ENCODE assay signal across 27 cellular contexts in genomic region chr9:136762221-136762691, GRCh38. TPM values are rescaled to one million over a fixed set of nuclear protein-coding genes. Genes with fewer than 3 reads are reported as not detected.
A peak's percentile ranks its signal among the peaks of the same experiment; 100 is the strongest.
DNase-seq lines count a peak whose midpoint lies in the region; ATAC-seq and TF ChIP-seq lines count a peak whose summit lies in the region.
"Had no signal": no experiment of that assay in that cellular context is flagged by ENCODE, and none has a peak within 500 bp of the region (broad histone marks: within the 10 kb centered on the region; RNA-seq: fewer than 3 reads in every experiment).

No MANE protein-coding gene starts in this region.

- H3K36me3 ChIP-seq in RWPE2 (ENCODE audit: low read depth): no peaks in the 10 kb centered on the region
- no peaks in the 10 kb centered on the region for H3K36me3 ChIP-seq in mucosa of descending colon (ENCODE audit: low read depth)
- H3K36me3 ChIP-seq: gastrocnemius medialis, pancreas, Peyer's patch, SJSA1 had no signal

- no peaks in the 10 kb centered on the region for H3K27me3 ChIP-seq in RWPE2 (ENCODE audit: insufficient read depth, poor library complexity, severe bottlenecking)
- H3K27me3 ChIP-seq: gastrocnemius medialis, pancreas, Peyer's patch had no signal

- intact Hi-C loops in mucosa of descending colon (cut with DNase I, micrococcal nuclease): no loop called here

- ATAC-seq in RWPE2 (ENCODE audit: low read depth) (no peak), mucosa of descending colon (no peak)
- ATAC-seq: gastrocnemius medialis had no signal

- H3K4me1 ChIP-seq in RWPE2 (ENCODE audit: insufficient read depth, poor library complexity, severe bottlenecking): no peaks in the 10 kb centered on the region
- peaks cover 14% of the 10 kb centered on the region for H3K4me1 ChIP-seq in mucosa of descending colon (ENCODE audit: low read depth)
- H3K4me1 ChIP-seq: pancreas, SJSA1 had no signal

- H3K9me3 ChIP-seq in RWPE2 (ENCODE audit: severe bottlenecking): no peaks in the 10 kb centered on the region
- no peaks in the 10 kb centered on the region for H3K9me3 ChIP-seq in mucosa of descending colon
- H3K9me3 ChIP-seq: gastrocnemius medialis, pancreas, Peyer's patch, SJSA1 had no signal

- in situ Hi-C loops in G401 (cut with HindIII; ENCODE audit: low sequenced_read_pairs): no loop called here

- TF ChIP-seq CTCF in RWPE2 (IDR thresholded peaks at IDR 0.05; ENCODE audit: poor library complexity, severe bottlenecking) (no peak), mucosa of descending colon (IDR thresholded peaks at IDR 0.05) (no peak)

- no peak overlapping the region for H3K27ac ChIP-seq in RWPE2 (ENCODE audit: poor library complexity, severe bottlenecking)
- H3K27ac ChIP-seq: C4-2B, gastrocnemius medialis, pancreas, Peyer's patch, SJSA1, VCaP had no signal

- H3K4me3 ChIP-seq in RWPE2 (ENCODE audit: severe bottlenecking): no peak overlapping the region
- H3K4me3 ChIP-seq in mucosa of descending colon: no peak overlapping the region
- H3K4me3 ChIP-seq: gastrocnemius medialis, pancreas, Peyer's patch, SJSA1 had no signal

- peak; percentile 43 for DNase-seq in ELF-1 (ENCODE audit: low read depth, low spot score)
- DNase-seq in RWPE2 (ENCODE audit: low spot score): peak; percentile 63
- DNase-seq in mucosa of descending colon: peak in 2 of 3 donors; percentile 20 to 36
- DNase-seq in 8988T: no peak
- no peak for DNase-seq in activated CD4-positive, alpha-beta T cell treated with anti-CD3 and anti-CD28 coated beads for 48 hours
- no peak for DNase-seq in G401 (ENCODE audit: low spot score)
- DNase-seq: activated gamma-delta T cell; anterior cingulate cortex; COR-L47; gastrocnemius medialis; left cardiac atrium; NCI-H1092 treated with DMSO at 0.1 percent for 48 hours; NCI-H1694 treated with DMSO at 0.1 percent for 48 hours; NCI-H446; NCI-H774; stimulated activated naive B cell treated with anti-CD40 and anti-IgM and Interleukin-4, amounts not matched to agents 10 μg/mL and 1 μg/mL and 100 μg/mL, for 72 hours had no signal

RNA-seq across cellular contexts. Expression of gene LCN15, which starts 2.1 kb away (rescaled TPM):
- 10 to 100 TPM in 1 of 3 donors, 1 to 10 TPM in 2; 1.6 to 17.2 (median 3.7) TPM for total RNA-seq in mucosa of descending colon
- total RNA-seq in G401 (2014; rRNA removed; shearing (Covaris generic)): not detected in 2 replicates
- total RNA-seq: activated CD4-positive, alpha-beta T cell treated with anti-CD3 and anti-CD28 coated beads, Interleukin-2, amount 10 ng/mL, durations not matched to agents 7 days and 5 days; activated CD8-positive, alpha-beta memory T cell treated with anti-CD3 and anti-CD28 coated beads for 36 hours; activated naive CD8-positive, alpha-beta T cell treated with anti-CD3 and anti-CD28 coated beads for 36 hours; bronchial epithelial cell; endothelial cell of umbilical vein; gastrocnemius medialis; MCF 10A; pancreas; SJSA1 had no signal

RNA-seq across cellular contexts. Expression of gene LCN8, which starts 4.2 kb away (rescaled TPM):
- not detected for total RNA-seq in mucosa of descending colon
- total RNA-seq in G401 (2014; rRNA removed; shearing (Covaris generic)): not detected in 2 replicates
- total RNA-seq: activated CD4-positive, alpha-beta T cell treated with anti-CD3 and anti-CD28 coated beads, Interleukin-2, amount 10 ng/mL, durations not matched to agents 7 days and 5 days; activated CD8-positive, alpha-beta memory T cell treated with anti-CD3 and anti-CD28 coated beads for 36 hours; activated naive CD8-positive, alpha-beta T cell treated with anti-CD3 and anti-CD28 coated beads for 36 hours; bronchial epithelial cell; endothelial cell of umbilical vein; gastrocnemius medialis; left cardiac atrium; MCF 10A; pancreas; Peyer's patch; SJSA1 had no signal

RNA-seq across cellular contexts. Expression of gene LCN6, which starts 13.9 kb away (rescaled TPM):
- 1 to 10 TPM; 1.0 to 8.5 (median 4.7) TPM for total RNA-seq in mucosa of descending colon
- total RNA-seq in G401 (2014; rRNA removed; shearing (Covaris generic)): not detected in 2 replicates
- total RNA-seq: activated CD4-positive, alpha-beta T cell treated with anti-CD3 and anti-CD28 coated beads, Interleukin-2, amount 10 ng/mL, durations not matched to agents 7 days and 5 days; activated CD8-positive, alpha-beta memory T cell treated with anti-CD3 and anti-CD28 coated beads for 36 hours; activated naive CD8-positive, alpha-beta T cell treated with anti-CD3 and anti-CD28 coated beads for 36 hours; bronchial epithelial cell; endothelial cell of umbilical vein; MCF 10A; SJSA1 had no signal

RNA-seq across cellular contexts. Expression of gene LCN10, which starts 19.5 kb away (rescaled TPM):
- total RNA-seq in mucosa of descending colon: 1 to 10 TPM in 2 of 3 donors, under 1 TPM in 1; 0.12 to 5.1 (median 2.7) TPM
- total RNA-seq in G401 (2014; rRNA removed; shearing (Covaris generic)): not detected in 2 replicates
- total RNA-seq: activated CD4-positive, alpha-beta T cell treated with anti-CD3 and anti-CD28 coated beads, Interleukin-2, amount 10 ng/mL, durations not matched to agents 7 days and 5 days; bronchial epithelial cell; endothelial cell of umbilical vein; MCF 10A; SJSA1 had no signal

RNA-seq across cellular contexts. Expression of gene TMEM141, which starts 28.9 kb away (rescaled TPM):
- total RNA-seq in mucosa of descending colon: 100 to 1,000 TPM; 110 to 373 (median 127) TPM
- 60.8 and 107 TPM in 2 replicates for total RNA-seq in G401 (2014; rRNA removed; shearing (Covaris generic))

Comparison
In these comparisons a context has a peak if more than half of its experiments do, and no peak if none do; other contexts are left out.
1. DNase-seq: peak in ELF-1 (single experiment), RWPE2 (single experiment) and mucosa of descending colon (2 of 3); none in 8988T (single experiment), activated CD4-positive, alpha-beta T cell treated with anti-CD3 and anti-CD28 coated beads for 48 hours (single experiment) and G401 (single experiment).